1 cellular context compared by ENCODE assay signal in the genomic region with DNA sequence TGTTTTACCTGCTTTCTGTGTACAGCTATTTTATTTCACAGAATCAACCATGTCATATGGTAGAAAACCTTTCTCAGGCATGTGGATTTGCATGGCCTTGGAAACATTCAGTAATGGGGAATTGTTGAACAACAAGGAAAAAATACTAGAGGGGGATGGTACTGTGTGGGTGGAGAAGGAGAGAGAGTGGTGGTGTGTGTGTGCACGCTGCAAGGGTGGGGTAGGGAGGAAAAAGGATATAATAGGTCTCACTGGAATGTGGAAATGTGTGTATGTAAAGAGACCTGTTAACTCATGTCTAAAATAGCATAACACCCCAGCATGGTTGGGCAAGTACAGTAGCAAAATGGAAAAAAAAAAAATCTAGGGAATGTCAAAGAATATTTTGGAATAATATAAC.
TF ChIP-seq lines count a peak whose summit lies in the region.

No MANE protein-coding gene starts in this region.

TF ChIP-seq in endothelial cell of umbilical vein, 7 proteins besides CTCF, POLR2A, EP300 and RAD21 (continued from another document):
- TF ChIP-seq POLR2AphosphoS5 (IDR thresholded peaks at IDR 0.05; ENCODE audit: insufficient read depth, low read depth, low read length) (no peak), MYC (IDR thresholded peaks at IDR 0.05; ENCODE audit: low read depth, low read length) (no peak), JUN (IDR thresholded peaks at IDR 0.05; ENCODE audit: borderline replicate concordance, insufficient read depth, insufficient read length, low read depth) (no peak)
- TF ChIP-seq, protein P1, sequence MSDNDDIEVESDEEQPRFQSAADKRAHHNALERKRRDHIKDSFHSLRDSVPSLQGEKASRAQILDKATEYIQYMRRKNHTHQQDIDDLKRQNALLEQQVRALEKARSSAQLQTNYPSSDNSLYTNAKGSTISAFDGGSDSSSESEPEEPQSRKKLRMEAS (IDR thresholded peaks at IDR 0.05; ENCODE audit: insufficient read depth, insufficient read length), result no peak
TF ChIP-seq in endothelial cell of umbilical vein: peak in this region for 0.
